1 cellular context compared by ENCODE assay signal in genomic region chr11:47398551-47398950, GRCh38.
A peak's percentile ranks its signal among the peaks of the same experiment; 100 is the strongest.
TF ChIP-seq lines count a peak whose summit lies in the region.

No MANE protein-coding gene starts in this region.

TF ChIP-seq in K562, 482 proteins besides CTCF, POLR2A, EP300 and RAD21:
- TF ChIP-seq ZFX (CRISPR knock-in tag; IDR thresholded peaks at IDR 0.05) (0 out of 2 replicates have a peak, but pooled peaks have one; percentile 11), CXXC5 (CRISPR knock-in tag; IDR thresholded peaks at IDR 0.05) (no peak)
